Comparison of ENCODE assay signal across 21 cellular contexts in genomic region chr7:93453264-93453663, GRCh38.
DNase-seq lines count a peak whose midpoint lies in the region; ATAC-seq, FAIRE-seq and TF ChIP-seq lines count a peak whose summit lies in the region.
"Had no signal": no experiment of that assay in that cellular context is flagged by ENCODE, and none has a peak within 500 bp of the region (broad histone marks: within the 10 kb centered on the region; RNA-seq: fewer than 3 reads in every experiment).

No MANE protein-coding gene starts in this region.

- TF ChIP-seq CTCF in K562 (IDR thresholded peaks at IDR 0.05 in 2 of 3, conservative IDR thresholded peaks at IDR 0.05 in 1 of 3; ENCODE audit: insufficient read depth in 2 of 3, low read depth in 1 of 3, low read length in 3 of 3), result no peak
- TF ChIP-seq CTCF in tibial nerve (IDR thresholded peaks at IDR 0.05), result no peak

- no peaks in the 10 kb centered on the region for H3K79me2 ChIP-seq in K562 (ENCODE audit: control insufficient read depth, insufficient read depth, low read length)

- H3K27ac ChIP-seq in K562 (ENCODE audit: extremely low read depth, low read depth, low read length) (no peak overlapping the region), tibial nerve (no peak overlapping the region), SJCRH30 (no peak overlapping the region)
- H3K27ac ChIP-seq: BLaER1, C4-2B had no signal

- no peak for FAIRE-seq in K562 (lab: Jason Lieb, UNC)
- peak; percentile 76 for FAIRE-seq in urothelium cell line (lab: Jason Lieb, UNC)
- no peak for FAIRE-seq in GM12892 (lab: Jason Lieb, UNC)
- FAIRE-seq: GM12878, GM18507 had no signal

- in situ Hi-C loops in K562 (cut with MboI), result no loop called here

- H3K36me3 ChIP-seq in K562 (ENCODE audit: control insufficient read depth, insufficient read depth, low read length) (no peaks in the 10 kb centered on the region), tibial nerve (no peaks in the 10 kb centered on the region), SJCRH30 (no peaks in the 10 kb centered on the region)
- H3K36me3 ChIP-seq: BLaER1 had no signal

- BruUV-seq in K562 (replicated peaks; lab: Mats Ljungman, UMichigan), result no TSS peak

- TF ChIP-seq EP300 in K562 (IDR thresholded peaks at IDR 0.05; ENCODE audit: low read length), result no peak
- TF ChIP-seq EP300 in tibial nerve (IDR thresholded peaks at IDR 0.05), result no peak

- DNase-seq in LoVo (ENCODE audit: low spot score) (peak; percentile 22), OCI-M1 (lab: John Stamatoyannopoulos, UW) (peak; percentile 74), K562 (ENCODE audit: extremely low read depth in 1 of 4, low spot score in 3 of 4) (no peak), urothelium cell line (ENCODE audit: low spot score) (no peak), tibial nerve (ENCODE audit: low spot score in 2 of 2) (no peak), SJCRH30 (no peak), GM12892 (ENCODE audit: insufficient read length) (no peak)
- no peak for DNase-seq in activated effector memory CD4-positive, alpha-beta T cell treated with anti-CD3 and anti-CD28 coated beads, Interleukin-2, amount 50 U/mL, for 16 hours
- DNase-seq: Caco-2; CD4-positive, CD25-positive, alpha-beta regulatory T cell; CD8-positive, alpha-beta T cell; DMS153; DND-41; GDM1; GOT3; H7; HCEC 1CT had no signal

- no peak overlapping the region for H3K9ac ChIP-seq in K562 (ENCODE audit: insufficient read depth in 1 of 2, low read depth in 2 of 2, low read length in 2 of 2)
- H3K9ac ChIP-seq: BLaER1 had no signal

- intact Hi-C loops in K562 (cut with micrococcal nuclease), result loop anchor here (10.0 kb wide), 1 partner anchor 278 kb away; no protein-coding TSS in a partner anchor

- H3K4me3 ChIP-seq in K562 (no peak overlapping the region), tibial nerve (no peak overlapping the region), SJCRH30 (no peak overlapping the region)
- H3K4me3 ChIP-seq: BLaER1, GM12878 had no signal

- no peak for TF ChIP-seq RAD21 in K562 (CRISPR knock-in tag; conservative IDR thresholded peaks at IDR 0.05 in 1 of 2, IDR thresholded peaks at IDR 0.05 in 1 of 2)

- H3K4me1 ChIP-seq in K562 (replicated peaks in 1 of 2; ENCODE audit: control insufficient read depth in 2 of 2, insufficient read depth in 2 of 2, low read length in 2 of 2), result no peaks in the 10 kb centered on the region
- no peaks in the 10 kb centered on the region for H3K4me1 ChIP-seq in tibial nerve
- no peaks in the 10 kb centered on the region for H3K4me1 ChIP-seq in SJCRH30
- H3K4me1 ChIP-seq: BLaER1, Caco-2 had no signal

- no peak for ATAC-seq in K562
- ATAC-seq: CD8-positive, alpha-beta T cell; GM12878 had no signal

- no peaks in the 10 kb centered on the region for H3K9me3 ChIP-seq in K562 (replicated peaks; ENCODE audit: control insufficient read depth, insufficient read depth, low read depth, low read length)
- H3K9me3 ChIP-seq in tibial nerve, result no peaks in the 10 kb centered on the region
- H3K9me3 ChIP-seq in SJCRH30 (replicated peaks), result no peaks in the 10 kb centered on the region; the same call in 1 of the 2 replicates
- H3K9me3 ChIP-seq: BLaER1, Caco-2 had no signal

- CTCF ChIA-PET in K562 (lab: Yijun Ruan, JAX; ENCODE audit: low intra/inter-chr PET ratio), result no interaction called here

- TF ChIP-seq POLR2A in K562 (conservative IDR thresholded peaks at IDR 0.05), result no peak
- no peak for TF ChIP-seq POLR2A in tibial nerve (IDR thresholded peaks at IDR 0.05)
- TF ChIP-seq POLR2A in GM12892 (IDR thresholded peaks at IDR 0.05; ENCODE audit: low read depth, low read length), result no peak

- POLR2A ChIA-PET in K562 (lab: Yijun Ruan, JAX), result no interaction called here

- H2AFZ ChIP-seq in K562 (ENCODE audit: low read depth, low read length), result no peak overlapping the region

- H4K20me1 ChIP-seq in K562 (replicated peaks; ENCODE audit: control insufficient read depth, insufficient read depth, low read length), result no peaks in the 10 kb centered on the region
- H4K20me1 ChIP-seq: BLaER1 had no signal

- H3K27me3 ChIP-seq in K562 (ENCODE audit: control insufficient read depth in 2 of 2, insufficient read depth in 2 of 2, low read length in 2 of 2) (no peaks in the 10 kb centered on the region), tibial nerve (no peaks in the 10 kb centered on the region), SJCRH30 (no peaks in the 10 kb centered on the region)
- H3K27me3 ChIP-seq: BLaER1 had no signal

- H3K4me2 ChIP-seq in K562 (ENCODE audit: insufficient read depth, low read length), result no peak overlapping the region
- H3K4me2 ChIP-seq: BLaER1 had no signal

- H3K9me1 ChIP-seq in K562 (ENCODE audit: control insufficient read depth, insufficient read depth, low read length), result no peaks in the 10 kb centered on the region

- 0% methylated on average over 4 of the region's 4 CpGs for WGBS in K562 (ENCODE audit: insufficient coverage, low coverage, missing lambda C conversion rate)
- 66 to 80% methylated on average over 4 of the region's 4 CpGs for WGBS in tibial nerve, 2 donors

TF ChIP-seq in K562, 482 proteins besides CTCF, POLR2A, EP300 and RAD21 (continues in another document):
- TF ChIP-seq ATF3 (IDR thresholded peaks at IDR 0.05) (0 out of 2 replicates have a peak, but pooled peaks have one; percentile 43), ATF3 (CRISPR knock-in tag; conservative IDR thresholded peaks at IDR 0.05) (no peak), OTX1 (CRISPR knock-in tag; IDR thresholded peaks at IDR 0.05) (no peak), ATF7 (IDR thresholded peaks at IDR 0.05) (0 out of 2 replicates have a peak, but pooled peaks have one; percentile 34), ETV6 (IDR thresholded peaks at IDR 0.05; ENCODE audit: borderline replicate concordance in 1 of 2, low read depth in 2 of 2, low read length in 1 of 2) (no peak), ETV6 (CRISPR knock-in tag; IDR thresholded peaks at IDR 0.05; ENCODE audit: borderline replicate concordance) (no peak), STAT6 (CRISPR knock-in tag; IDR thresholded peaks at IDR 0.05) (no peak), ZNF274 (IDR thresholded peaks at IDR 0.05; ENCODE audit: borderline replicate concordance, low read depth, low read length) (no peak), ZBTB5 (IDR thresholded peaks at IDR 0.05) (no peak)

Comparison
In these comparisons a context has a peak if more than half of its experiments do, and no peak if none do; other contexts are left out.
1. DNase-seq: peak in LoVo (single experiment) and OCI-M1 (single experiment); none in K562 (0 of 4), urothelium cell line (single experiment), tibial nerve (0 of 2), activated effector memory CD4-positive, alpha-beta T cell treated with anti-CD3 and anti-CD28 coated beads, Interleukin-2, amount 50 U/mL, for 16 hours (single experiment), SJCRH30 (0 of 2) and GM12892 (single experiment).